ENCODE assay signal across 8 cellular contexts in the genomic region with DNA sequence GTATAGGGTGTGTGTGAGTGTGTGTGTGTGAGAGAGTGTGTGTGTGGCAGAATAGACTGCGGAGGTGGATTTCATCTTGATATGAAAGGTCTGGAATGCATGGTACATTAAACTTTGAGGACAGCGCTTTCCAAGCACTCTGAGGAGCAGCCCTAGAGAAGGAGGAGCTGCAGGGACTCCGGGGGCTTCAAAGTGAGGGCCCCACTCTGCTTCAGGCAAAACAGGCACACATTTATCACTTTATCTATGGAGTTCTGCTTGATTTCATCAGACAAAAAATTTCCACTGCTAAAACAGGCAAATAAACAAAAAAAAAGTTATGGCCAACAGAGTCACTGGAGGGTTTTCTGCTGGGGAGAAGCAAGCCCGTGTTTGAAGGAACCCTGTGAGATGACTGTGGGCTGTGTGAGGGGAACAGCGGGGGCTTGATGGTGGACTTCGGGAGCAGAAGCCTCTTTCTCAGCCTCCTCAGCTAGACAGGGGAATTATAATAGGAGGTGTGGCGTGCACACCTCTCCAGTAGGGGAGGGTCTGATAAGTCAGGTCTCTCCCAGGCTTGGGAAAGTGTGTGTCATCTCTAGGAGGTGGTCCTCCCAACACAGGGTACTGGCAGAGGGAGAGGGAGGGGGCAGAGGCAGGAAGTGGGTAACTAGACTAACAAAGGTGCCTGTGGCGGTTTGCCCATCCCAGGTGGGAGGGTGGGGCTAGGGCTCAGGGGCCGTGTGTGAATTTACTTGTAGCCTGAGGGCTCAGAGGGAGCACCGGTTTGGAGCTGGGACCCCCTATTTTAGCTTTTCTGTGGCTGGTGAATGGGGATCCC. TPM values are rescaled to one million over a fixed set of nuclear protein-coding genes. Genes with fewer than 3 reads are reported as not detected.
DNase-seq lines count a peak whose midpoint lies in the region; ATAC-seq and TF ChIP-seq lines count a peak whose summit lies in the region.

No MANE protein-coding gene starts in this region.

- H3K36me3 ChIP-seq in psoas muscle (ENCODE audit: insufficient read depth in 1 of 2, low read depth in 1 of 2) = no peaks in the 10 kb centered on the region

- no peaks in the 10 kb centered on the region for H3K9me3 Mint-ChIP-seq in T-cell

- no peak overlapping the region for H3K4me3 ChIP-seq in psoas muscle

- intact Hi-C loops in psoas muscle (cut with DNase I) = no loop called here

- H3K27me3 ChIP-seq in psoas muscle (ENCODE audit: insufficient read depth in 3 of 3, low read length in 2 of 3) = peaks cover 0 to 37% (median 25%) of the 10 kb centered on the region in 3 donors

- 44 to 50% (median 50%) methylated on average over 10 of the region's 10 CpGs for WGBS in psoas muscle, 3 donors

- ATAC-seq in T-cell (replicated peaks in 1 of 4) = peak; percentile 92 to 95 (median 94)
- ATAC-seq in psoas muscle = no peak

- H3K27me3 Mint-ChIP-seq in T-cell = no peaks in the 10 kb centered on the region

- H3K4me3 Mint-ChIP-seq in T-cell = peak overlapping the region; percentile 69 to 80 (median 79)

- peak overlapping the region; percentile 95 to 98 for H3K27ac Mint-ChIP-seq in T-cell

- DNase-seq in HuH-7.5 (ENCODE audit: low spot score) = peak; percentile 39
- peak; percentile 71 to 90 (median 83) for DNase-seq in T-cell
- peak; percentile 30 for DNase-seq in astrocyte of the hippocampus (ENCODE audit: low read depth, low spot score)
- peak; percentile 74 to 75 for DNase-seq in stimulated activated CD4-positive, alpha-beta T cell treated with anti-CD3 and anti-CD28 coated beads, Interleukin-15, amount 100 ng/mL, for 48 hours (ENCODE audit: low read depth in 2 of 2)
- no peak for DNase-seq in psoas muscle
- DNase-seq in NCI-H187 treated with DMSO at 0.1 percent for 48 hours (lab: John Stamatoyannopoulos, UW) = no peak
- DNase-seq in HEK293T (ENCODE audit: extremely low spot score) = no peak
- no peak for DNase-seq in RKO (ENCODE audit: low spot score)

- H3K4me1 Mint-ChIP-seq in T-cell = peaks cover 62 to 70% (median 65%) of the 10 kb centered on the region in 3 donors

- CTCF ChIA-PET in T-cell (lab: Charles Lee) (interaction anchor here in 1 of 2 donors (0.6 kb wide), 1 partner anchor 25 kb away, joined by 3 read pairs; no protein-coding TSS in a partner anchor), HEK293T (lab: Yijun Ruan, JAX) (no interaction called here)

- no peak for TF ChIP-seq CTCF in psoas muscle (IDR thresholded peaks at IDR 0.05)

- H3K9me3 ChIP-seq in psoas muscle = no peaks in the 10 kb centered on the region

- no peak overlapping the region for H3K27ac ChIP-seq in psoas muscle

- no peaks in the 10 kb centered on the region for H3K4me1 ChIP-seq in psoas muscle

- H3K36me3 Mint-ChIP-seq in T-cell = peaks cover 40% of the 10 kb centered on the region

- POLR2A ChIA-PET in T-cell (lab: Charles Lee) = interaction anchor here in 1 of 2 donors (0.5 to 0.9 kb wide), 2 partner anchors 25 to 116 kb away, joined by 5 to 7 read pairs; no protein-coding TSS in a partner anchor
- POLR2A ChIA-PET in HEK293T (lab: Yijun Ruan, JAX) = interaction anchor here (1.6 kb wide), 1 partner anchor 18 kb away, joined by 6 read pairs; a partner anchor contains a TSS

TF ChIP-seq in HEK293T, 16 proteins besides CTCF, POLR2A, EP300 and RAD21:
- TF ChIP-seq LEF1 (IDR thresholded peaks at IDR 0.05; ENCODE audit: borderline replicate concordance) = no peak
- TF ChIP-seq CTBP1 (IDR thresholded peaks at IDR 0.05; ENCODE audit: borderline replicate concordance) = no peak
- no peak for TF ChIP-seq FOXA1 (IDR thresholded peaks at IDR 0.05)
- no peak for TF ChIP-seq NFRKB (IDR thresholded peaks at IDR 0.05)
- TF ChIP-seq ARNT (IDR thresholded peaks at IDR 0.05) = no peak
- TF ChIP-seq L3MBTL2 (conservative IDR thresholded peaks at IDR 0.05) = no peak

RNA-seq across cellular contexts. Expression of a gene that starts 18.3 kb away (rescaled TPM):
- 100 to 1,000 TPM; 117 to 153 (median 142) TPM for total RNA-seq in T-cell
- 10 to 100 TPM; 11.8 to 17.2 (median 14.6) TPM for total RNA-seq in psoas muscle
- 10 to 100 TPM; 13.8 to 23.1 (median 17.0) TPM for polyA plus RNA-seq in psoas muscle

RNA-seq across cellular contexts. Expression of a gene that starts 22.5 kb away (rescaled TPM):
- total RNA-seq in T-cell (100 to 1,000 TPM; 341 to 489 (median 428) TPM), psoas muscle (under 1 TPM; 0.77 to 0.89 (median 0.82) TPM)
- polyA plus RNA-seq in psoas muscle = under 1 TPM; 0.10 to 0.27 (median 0.26) TPM

RNA-seq across cellular contexts. Expression of a gene that starts 26.6 kb away (rescaled TPM):
- total RNA-seq in T-cell = 1 to 10 TPM in 1 of 5 donors, under 1 TPM in 4; 0.65 to 1.0 (median 0.95) TPM
- total RNA-seq in psoas muscle = 1 to 10 TPM; 2.0 to 6.2 (median 3.3) TPM
- polyA plus RNA-seq in psoas muscle = 1 to 10 TPM; 3.1 to 5.2 (median 3.7) TPM

RNA-seq across cellular contexts. Expression of a gene that starts 51.4 kb away (rescaled TPM):
- total RNA-seq in T-cell = 100 to 1,000 TPM in 2 of 5 donors, 10 to 100 TPM in 3; 94.9 to 117 (median 98.4) TPM
- 100 to 1,000 TPM; 174 to 238 (median 189) TPM for total RNA-seq in psoas muscle
- polyA plus RNA-seq in psoas muscle = 100 to 1,000 TPM; 260 to 506 (median 336) TPM

RNA-seq across cellular contexts. Expression of a gene that starts 51.4 kb away (rescaled TPM):
- total RNA-seq in T-cell (10 to 100 TPM; 14.0 to 29.6 (median 26.0) TPM), psoas muscle (1 to 10 TPM; 2.6 to 7.7 (median 4.5) TPM)
- 1 to 10 TPM; 4.6 to 9.8 (median 7.1) TPM for polyA plus RNA-seq in psoas muscle

Comparison
In these comparisons a context has a peak if more than half of its experiments do, and no peak if none do; other contexts are left out.
1. DNase-seq: peak in HuH-7.5 (single experiment), T-cell (34 of 34), astrocyte of the hippocampus (single experiment) and stimulated activated CD4-positive, alpha-beta T cell treated with anti-CD3 and anti-CD28 coated beads, Interleukin-15, amount 100 ng/mL, for 48 hours (2 of 2); none in psoas muscle (0 of 2), NCI-H187 treated with DMSO at 0.1 percent for 48 hours (single experiment), HEK293T (single experiment) and RKO (single experiment).
2. ATAC-seq: peak in T-cell (4 of 4); none in psoas muscle (0 of 4).
3. RNA of a gene that starts 18.3 kb away (total RNA-seq): 117 to 153 TPM in T-cell; 11.8 to 17.2 TPM in psoas muscle; every median in the first group is over 4 times any median in the second.
4. RNA of a gene that starts 22.5 kb away (total RNA-seq): 341 to 489 TPM in T-cell; 0.77 to 0.89 TPM in psoas muscle; every median in the first group is over 100 times any median in the second.